10 cellular contexts compared by ENCODE assay signal in genomic region chr19:1553415-1553814, GRCh38. TPM values are rescaled to one million over a fixed set of nuclear protein-coding genes. Genes with fewer than 3 reads are reported as not detected.
"Had no signal": no experiment of that assay in that cellular context is flagged by ENCODE, and none has a peak within 500 bp of the region (broad histone marks: within the 10 kb centered on the region; RNA-seq: fewer than 3 reads in every experiment).

No MANE protein-coding gene starts in this region.

- ATAC-seq: HepG2 had no signal

- H3K27ac ChIP-seq: HL-60 had no signal

- H3K4me3 ChIP-seq: HAP-1 had no signal

- H3K9me3 ChIP-seq: HAP-1 had no signal

- DNase-seq: GOT3, H7, Kasumi-1, KG1 had no signal

- H3K4me1 ChIP-seq: HAP-1 had no signal

- FAIRE-seq: HepG2 had no signal

RNA-seq across cellular contexts. Expression of gene PLK5, which starts 29.5 kb away (rescaled TPM):
- total RNA-seq: H4, HepG2, HT1080 had no signal
- polyA plus RNA-seq: HepG2, IgD-negative memory B cell had no signal
